In the genomic region with DNA sequence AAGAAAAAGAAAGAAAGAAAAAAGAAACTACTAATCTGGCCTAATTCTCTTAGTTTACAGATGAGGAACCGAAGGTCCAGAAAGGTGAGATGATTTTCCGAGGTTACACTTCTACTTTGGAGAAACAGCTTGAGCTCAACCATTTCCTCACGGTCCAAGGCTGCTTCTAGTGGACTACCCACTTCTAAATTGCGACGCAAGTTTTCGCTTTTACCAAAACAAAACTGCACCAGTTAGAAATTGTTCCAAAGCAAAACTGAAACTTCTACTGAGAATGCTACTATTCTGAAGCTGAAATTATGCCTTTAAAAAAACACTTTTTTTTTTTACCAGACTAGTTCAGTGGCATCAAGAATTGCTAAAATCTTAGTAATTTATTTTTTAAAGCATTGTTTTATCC, we compare ENCODE assay signal across 12 cellular contexts.
DNase-seq lines count a peak whose midpoint lies in the region; ATAC-seq, FAIRE-seq and TF ChIP-seq lines count a peak whose summit lies in the region.
"Had no signal": no experiment of that assay in that cellular context is flagged by ENCODE, and none has a peak within 500 bp of the region (broad histone marks: within the 10 kb centered on the region; RNA-seq: fewer than 3 reads in every experiment).

No MANE protein-coding gene starts in this region.

- H3K9ac ChIP-seq in kidney (ENCODE audit: low read length in 2 of 2): no peak overlapping the region

- ATAC-seq in GM19351 (IDR thresholded peaks at IDR 0.05; ENCODE audit: unreplicated experiment): peak; percentile 97
- ATAC-seq in HG02840 (IDR thresholded peaks at IDR 0.05; ENCODE audit: low FRiP score, unreplicated experiment): peak; percentile 79
- ATAC-seq in body of pancreas: no peak
- ATAC-seq in aorta (ENCODE audit: low FRiP score): no peak
- ATAC-seq: activated T-cell treated with anti-CD3 and anti-CD28 coated beads, Interleukin-2, amount 50 U/mL, for 4 hours had no signal

- H3K4me1 ChIP-seq in kidney (ENCODE audit: control insufficient read depth in 1 of 2, insufficient read depth in 1 of 2, low read depth in 1 of 2, low read length in 2 of 2) (peaks cover 0 to 7% of the 10 kb centered on the region in 2 donors), body of pancreas (no peaks in the 10 kb centered on the region), aorta (ENCODE audit: control insufficient read depth in 1 of 2, insufficient read depth in 2 of 2, low read length in 2 of 2) (no peaks in the 10 kb centered on the region)

- TF ChIP-seq CTCF in GM13976 (IDR thresholded peaks at IDR 0.05; ENCODE audit: borderline replicate concordance, control extremely low read depth, extremely low read depth, insufficient read depth, missing control alignments) (no peak), kidney (IDR thresholded peaks at IDR 0.05; ENCODE audit: borderline replicate concordance, extremely low read depth, insufficient read depth) (no peak), body of pancreas (IDR thresholded peaks at IDR 0.05) (no peak)

- no peak for TF ChIP-seq POLR2A in body of pancreas (IDR thresholded peaks at IDR 0.05)

- H3K4me3 ChIP-seq in kidney (ENCODE audit: low read length in 2 of 2) (no peak overlapping the region), body of pancreas (no peak overlapping the region), aorta (ENCODE audit: low read length in 2 of 2) (no peak overlapping the region)

- H3K9me3 ChIP-seq in kidney (ENCODE audit: control insufficient read depth in 1 of 2, low read length in 2 of 2) (no peaks in the 10 kb centered on the region), body of pancreas (no peaks in the 10 kb centered on the region), aorta (ENCODE audit: control insufficient read depth, low read length) (no peaks in the 10 kb centered on the region)

- H3K27ac ChIP-seq in kidney (ENCODE audit: low read depth in 2 of 2, low read length in 2 of 2) (no peak overlapping the region), body of pancreas (no peak overlapping the region), aorta (ENCODE audit: low read depth in 1 of 2, low read length in 2 of 2) (no peak overlapping the region)
- H3K27ac ChIP-seq: RWPE1 had no signal

- H3K27me3 ChIP-seq in body of pancreas: no peaks in the 10 kb centered on the region
- no peaks in the 10 kb centered on the region for H3K27me3 ChIP-seq in aorta (ENCODE audit: control insufficient read depth in 1 of 2, insufficient read depth in 2 of 2, low read length in 1 of 2)

- 82 to 91% methylated on average over 6 of the region's 6 CpGs for WGBS in body of pancreas, 2 donors
- 85 to 86% methylated on average over 6 of the region's 6 CpGs for WGBS in aorta, 2 donors

- no peak for FAIRE-seq in kidney (lab: Jason Lieb, UNC)

- H3K36me3 ChIP-seq in kidney (ENCODE audit: control insufficient read depth in 1 of 2, insufficient read depth in 2 of 2, low read length in 2 of 2) (no peaks in the 10 kb centered on the region), body of pancreas (replicated peaks in 1 of 2; ENCODE audit: insufficient read depth in 1 of 2, low read depth in 2 of 2) (no peaks in the 10 kb centered on the region), aorta (ENCODE audit: control insufficient read depth in 1 of 2, insufficient read depth in 2 of 2, low read length in 1 of 2) (no peaks in the 10 kb centered on the region)

- in situ Hi-C loops in GM13976 (cut with MboI; ENCODE audit: low sequenced_read_pairs, unreplicated experiment): no loop called here

- intact Hi-C loops in kidney (cut with DNase I): no loop called here
- intact Hi-C loops in body of pancreas (cut with DNase I): no loop called here
- intact Hi-C loops in aorta (cut with DNase I): no loop called here

- peak; percentile 66 for DNase-seq in GM13976 (ENCODE audit: low spot score)
- DNase-seq in RPMI8226: peak; percentile 70
- no peak for DNase-seq in kidney
- no peak for DNase-seq in amniotic stem cell (lab: John Stamatoyannopoulos, UW)
- no peak for DNase-seq in body of pancreas
- DNase-seq in aorta: no peak
- DNase-seq: activated T-cell treated with anti-CD3 and anti-CD28 coated beads, Interleukin-2, amount 50 U/mL, for 4 hours; mammary epithelial cell; stimulated activated CD4-positive, alpha-beta T cell treated with anti-CD3 and anti-CD28 coated beads, Interleukin-15, amount 100 ng/mL, for 24 hours had no signal

Comparison
In these comparisons a context has a peak if more than half of its experiments do, and no peak if none do; other contexts are left out.
1. DNase-seq: peak in GM13976 (single experiment) and RPMI8226 (single experiment); none in kidney (single experiment), amniotic stem cell (single experiment), body of pancreas (0 of 4) and aorta (0 of 2).
2. ATAC-seq: peak in GM19351 (single experiment) and HG02840 (single experiment); none in body of pancreas (single experiment) and aorta (single experiment).